Comparison of ENCODE assay signal across 24 cellular contexts in genomic region chrX:153958605-153959004, GRCh38.
"Had no signal": no experiment of that assay in that cellular context is flagged by ENCODE, and none has a peak within 500 bp of the region (broad histone marks: within the 10 kb centered on the region; RNA-seq: fewer than 3 reads in every experiment).

No MANE protein-coding gene starts in this region.

- H3K27ac ChIP-seq: esophagus squamous epithelium, heart right ventricle, left lung, neutrophil, pancreas, skin epidermis, thoracic aorta, tibial nerve, upper lobe of left lung had no signal

- ATAC-seq: effector memory CD8-positive, alpha-beta T cell; heart right ventricle; left cardiac atrium; left lung; mucosa of descending colon; natural killer cell treated with Interleukin-12 subunit alpha and Interleukin-12 subunit beta and Interleukin-15 and Interleukin-18, amount 100 ng/mL, for 72 hours; pancreas; stimulated activated naive B cell treated with anti-CD40 and anti-IgM and Interleukin-4, amounts not matched to agents 10 μg/mL and 1 μg/mL and 100 μg/mL, for 72 hours had no signal

- DNase-seq: cortex of kidney; effector memory CD8-positive, alpha-beta T cell; erythroblast; esophagus squamous epithelium; foreskin melanocyte; glutamatergic neuron; heart right ventricle; hippocampal formation; left cardiac atrium; left lung; mesenchymal stem cell; mucosa of descending colon; naive B cell; retina; stimulated activated CD4-positive, alpha-beta T cell treated with anti-CD3 and anti-CD28 coated beads, Interleukin-15, amount 100 ng/mL, for 24 hours; stimulated activated CD4-positive, alpha-beta T cell treated with anti-CD3 and anti-CD28 coated beads, Interleukin-2, amount 100 ng/mL, for 48 hours; stimulated activated naive B cell treated with anti-CD40 and anti-IgM and Interleukin-4, amounts not matched to agents 10 μg/mL and 1 μg/mL and 100 μg/mL, for 72 hours; upper lobe of left lung had no signal

- H3K4me1 ChIP-seq: left lung, pancreas, upper lobe of left lung had no signal

- H3K9me3 ChIP-seq: esophagus squamous epithelium, heart right ventricle, left lung, mucosa of descending colon, neutrophil, pancreas, thoracic aorta, tibial nerve, upper lobe of left lung had no signal

- H3K27me3 ChIP-seq: esophagus squamous epithelium, left lung, neutrophil, pancreas, tibial nerve, upper lobe of left lung had no signal

- H3K4me3 ChIP-seq: esophagus squamous epithelium, heart right ventricle, left lung, mucosa of descending colon, pancreas, skin epidermis, thoracic aorta, tibial nerve, upper lobe of left lung had no signal
